14 cellular contexts compared by ENCODE assay signal in the genomic region with DNA sequence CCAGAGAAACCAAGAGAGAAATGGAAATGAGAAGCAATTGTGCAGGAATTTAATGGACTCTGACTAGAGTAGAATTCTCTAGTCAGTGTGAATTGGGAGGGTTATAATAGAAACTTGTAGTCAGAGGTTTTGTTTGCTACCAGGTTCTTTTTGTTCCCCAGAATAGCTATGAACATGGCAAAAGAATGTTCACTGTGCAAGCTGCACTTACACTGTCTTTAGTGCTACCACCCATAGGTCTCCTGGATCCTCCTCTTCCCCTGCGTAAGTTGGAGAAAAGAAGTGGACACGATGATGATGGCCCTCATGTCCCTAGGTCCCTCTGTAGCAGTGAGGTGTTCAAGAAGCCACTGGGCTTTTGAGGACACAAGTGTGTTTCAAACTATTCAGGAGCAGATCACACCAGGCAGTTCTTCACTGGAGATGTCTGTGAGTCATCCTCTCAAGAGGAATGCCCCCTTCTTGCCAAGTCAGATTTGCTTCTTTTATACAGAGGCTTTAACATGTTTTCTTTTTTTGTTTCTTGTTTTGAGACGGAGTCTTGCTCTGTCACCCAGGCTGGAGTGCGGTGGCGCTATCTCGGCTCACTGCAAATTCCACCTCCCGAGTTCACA. TPM values are rescaled to one million over a fixed set of nuclear protein-coding genes. Genes with fewer than 3 reads are reported as not detected.
A peak's percentile ranks its signal among the peaks of the same experiment; 100 is the strongest.
DNase-seq lines count a peak whose midpoint lies in the region; ATAC-seq and TF ChIP-seq lines count a peak whose summit lies in the region.
"Had no signal": no experiment of that assay in that cellular context is flagged by ENCODE, and none has a peak within 500 bp of the region (broad histone marks: within the 10 kb centered on the region; RNA-seq: fewer than 3 reads in every experiment).

No MANE protein-coding gene starts in this region.

- H3K4me3 ChIP-seq in PC-3 (ENCODE audit: low read length) (no peak overlapping the region), osteoblast (ENCODE audit: insufficient read depth, low read length) (no peak overlapping the region), coronary artery (no peak overlapping the region)
- H3K4me3 ChIP-seq: neural progenitor cell had no signal

- H3K79me2 ChIP-seq in PC-3 (ENCODE audit: low read length): no peaks in the 10 kb centered on the region
- H3K79me2 ChIP-seq in osteoblast (ENCODE audit: insufficient read depth, low read length): no peaks in the 10 kb centered on the region

- H3K27me3 ChIP-seq in PC-3 (ENCODE audit: low read length): no peaks in the 10 kb centered on the region
- no peaks in the 10 kb centered on the region for H3K27me3 ChIP-seq in osteoblast (ENCODE audit: insufficient read depth, low read length)
- H3K27me3 ChIP-seq: neural progenitor cell had no signal

- TF ChIP-seq CTCF in PC-3 (conservative IDR thresholded peaks at IDR 0.05; ENCODE audit: low read depth, low read length): no peak
- no peak for TF ChIP-seq CTCF in osteoblast (IDR thresholded peaks at IDR 0.05; ENCODE audit: extremely low read depth, low read depth, low read length)
- no peak for TF ChIP-seq CTCF in coronary artery (IDR thresholded peaks at IDR 0.05)

- no peaks in the 10 kb centered on the region for H3F3A ChIP-seq in PC-3 (ENCODE audit: low read length, unreplicated experiment)

- CTCF ChIA-PET in PC-3 (lab: Charles Lee): no interaction called here

- H3K9me2 ChIP-seq in PC-3 (replicated peaks; ENCODE audit: low read length): no peaks in the 10 kb centered on the region

- POLR2A ChIA-PET in PC-3 (lab: Charles Lee; ENCODE audit: unreplicated experiment): no interaction called here

- H3K4me2 ChIP-seq in PC-3 (ENCODE audit: low read length) (no peak overlapping the region), osteoblast (ENCODE audit: insufficient read depth, low read length) (no peak overlapping the region)
- H3K4me2 ChIP-seq: neural progenitor cell had no signal

- no peaks in the 10 kb centered on the region for H4K20me1 ChIP-seq in PC-3 (ENCODE audit: low read length)
- H4K20me1 ChIP-seq in osteoblast (ENCODE audit: insufficient read depth, low read length): peaks cover 4% of the 10 kb centered on the region

- intact Hi-C loops in PC-3 (cut with micrococcal nuclease): no loop called here

- H3K36me3 ChIP-seq in PC-3 (ENCODE audit: low read depth, low read length): no peaks in the 10 kb centered on the region
- no peaks in the 10 kb centered on the region for H3K36me3 ChIP-seq in osteoblast (ENCODE audit: insufficient read depth, low read length)
- H3K36me3 ChIP-seq: neural progenitor cell had no signal

- ATAC-seq in PC-3 (0 out of 2 replicates have a peak, but pooled peaks have one; percentile 27), GM21381 (IDR thresholded peaks at IDR 0.05; ENCODE audit: unreplicated experiment) (no peak)

- peak; percentile 35 for DNase-seq in ELR (ENCODE audit: low read depth)
- no peak for DNase-seq in PC-3
- DNase-seq in fibroblast of gingiva (ENCODE audit: low read depth): peak; percentile 54
- peak; percentile 78 for DNase-seq in osteoblast (ENCODE audit: insufficient read length, low spot score, missing footprints)
- no peak for DNase-seq in coronary artery (ENCODE audit: low spot score)
- no peak for DNase-seq in stimulated activated naive CD4-positive, alpha-beta T cell (lab: John Stamatoyannopoulos, UW)
- DNase-seq: activated CD4-positive, alpha-beta T cell treated with anti-CD3 and anti-CD28 coated beads, Interleukin-2, amount 10 ng/mL, durations not matched to agents 24 days and 14 days; DMS153; NCI-H1092 treated with DMSO at 0.1 percent for 48 hours; NCI-H524 had no signal

- no peak overlapping the region for H2AFZ ChIP-seq in PC-3 (ENCODE audit: low read length)
- no peak overlapping the region for H2AFZ ChIP-seq in osteoblast (ENCODE audit: low read length)
- H2AFZ ChIP-seq: neural progenitor cell had no signal

- no peaks in the 10 kb centered on the region for H3K9me3 ChIP-seq in PC-3 (ENCODE audit: low read length)
- no peaks in the 10 kb centered on the region for H3K9me3 ChIP-seq in osteoblast (ENCODE audit: low read depth, low read length)

- H3K4me1 ChIP-seq in PC-3 (ENCODE audit: insufficient read depth, low read length): peaks cover 10% of the 10 kb centered on the region; the same call in 1 of the 2 replicates
- peaks cover 7% of the 10 kb centered on the region for H3K4me1 ChIP-seq in osteoblast (ENCODE audit: insufficient read depth, low read length)
- H3K4me1 ChIP-seq: neural progenitor cell had no signal

- no peak overlapping the region for H3K9ac ChIP-seq in PC-3 (ENCODE audit: low read length)
- H3K9ac ChIP-seq: neural progenitor cell had no signal

- no TSS peak for BruUV-seq in PC-3 (replicated peaks; lab: Mats Ljungman, UMichigan)

- no peak overlapping the region for H3K27ac ChIP-seq in PC-3 (ENCODE audit: low read length)
- H3K27ac ChIP-seq in osteoblast (ENCODE audit: low read depth, low read length): no peak overlapping the region
- no peak overlapping the region for H3K27ac ChIP-seq in coronary artery
- H3K27ac ChIP-seq: neural progenitor cell had no signal

RNA-seq across cellular contexts. Expression of a gene that starts 47.6 kb away (rescaled TPM):
- total RNA-seq in PC-3 (2014; rRNA removed): 3.4 and 5.0 TPM in 2 replicates
- total RNA-seq in osteoblast: 6.2 and 6.5 TPM in 2 replicates

RNA-seq across cellular contexts. Expression of a gene that starts 54.3 kb away (rescaled TPM):
- total RNA-seq in PC-3 (2014; rRNA removed) (0.04 TPM in 1 of 2 replicates, not detected in the other), osteoblast (not detected in 2 replicates)
- total RNA-seq: activated CD4-positive, alpha-beta T cell treated with anti-CD3 and anti-CD28 coated beads, Interleukin-2, amount 10 ng/mL, durations not matched to agents 24 days and 14 days; activated naive CD4-positive, alpha-beta T cell treated with anti-CD3 and anti-CD28 coated beads, Interleukin-2, amount 50 U/mL, for 72 hours; SK-MEL-5 had no signal

Comparison
In these comparisons a context has a peak if more than half of its experiments do, and no peak if none do; other contexts are left out.
1. DNase-seq: peak in ELR (single experiment), fibroblast of gingiva (single experiment) and osteoblast (single experiment); none in PC-3 (single experiment), coronary artery (single experiment) and stimulated activated naive CD4-positive, alpha-beta T cell (0 of 6).